11 cellular contexts compared by ENCODE assay signal in the genomic region with DNA sequence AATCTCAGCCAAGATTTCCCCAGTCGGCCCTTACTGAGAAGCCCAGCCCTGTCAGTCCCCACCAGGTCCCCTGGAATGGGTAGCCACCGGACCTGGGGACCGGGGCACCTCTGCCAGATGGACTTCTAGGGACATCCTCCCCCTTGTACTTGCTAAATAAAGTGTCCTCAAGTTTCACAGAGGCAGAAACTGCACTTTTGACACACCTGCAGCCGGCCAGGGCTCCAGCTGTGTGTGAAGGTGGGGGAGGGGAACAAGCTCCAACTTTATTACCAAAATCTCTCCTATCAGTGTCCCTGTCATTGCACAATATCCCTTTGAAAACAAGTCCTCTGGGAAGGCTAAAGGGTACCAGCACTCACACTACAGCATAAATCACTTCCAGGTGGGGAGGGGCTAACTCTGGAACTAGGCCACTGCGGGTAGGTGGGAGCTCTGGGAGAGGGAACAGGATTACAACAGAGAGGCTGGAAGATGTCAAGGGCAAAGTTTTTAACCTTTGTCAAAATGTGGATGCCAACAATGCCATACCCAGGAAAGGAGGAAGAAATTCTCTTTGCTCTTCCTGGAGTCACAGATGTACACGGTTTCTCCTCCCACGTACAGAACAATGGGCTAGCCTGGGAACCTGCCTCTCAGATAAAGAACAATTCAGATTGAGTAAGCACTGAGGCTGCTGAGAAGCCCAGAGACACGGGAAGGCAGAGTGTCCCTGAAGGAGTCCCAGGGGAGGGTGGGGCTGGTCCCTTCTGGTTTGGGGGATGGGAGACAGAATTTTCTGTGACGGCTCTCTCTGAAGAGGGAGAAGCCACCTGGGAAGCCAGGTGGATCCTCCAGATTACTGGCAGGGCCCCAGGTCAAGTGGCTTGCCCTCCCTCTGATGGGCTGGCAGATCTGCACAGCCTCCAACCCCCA. TPM values are rescaled to one million over a fixed set of nuclear protein-coding genes. Genes with fewer than 3 reads are reported as not detected.
A peak's percentile ranks its signal among the peaks of the same experiment; 100 is the strongest.
DNase-seq lines count a peak whose midpoint lies in the region; ATAC-seq and TF ChIP-seq lines count a peak whose summit lies in the region.
"Had no signal": no experiment of that assay in that cellular context is flagged by ENCODE, and none has a peak within 500 bp of the region (broad histone marks: within the 10 kb centered on the region; RNA-seq: fewer than 3 reads in every experiment).

No MANE protein-coding gene starts in this region.

- H3K27me3 ChIP-seq in trophoblast cell (ENCODE audit: insufficient read depth, low read length): peaks cover 2% of the 10 kb centered on the region
- no peaks in the 10 kb centered on the region for H3K27me3 ChIP-seq in CD4-positive, alpha-beta memory T cell (ENCODE audit: insufficient read depth, low read length)

- WGBS in trophoblast cell (ENCODE audit: extremely low coverage, insufficient coverage, insufficient read length): no CpG with 5 or more reads among the region's 9 CpGs

- no peak for TF ChIP-seq POLR2A in NB4 (IDR thresholded peaks at IDR 0.05; ENCODE audit: extremely low read depth, insufficient read length)

- BruUV-seq in MCF 10A (replicated peaks; lab: Mats Ljungman, UMichigan): no TSS peak

- no peak overlapping the region for H3K23ac ChIP-seq in trophoblast cell (ENCODE audit: low read length)

- no peak overlapping the region for H4K12ac ChIP-seq in trophoblast cell (ENCODE audit: low read depth, low read length)

- H3K4ac ChIP-seq in trophoblast cell (ENCODE audit: low read depth, low read length): no peak overlapping the region

- no peak overlapping the region for H3K9ac ChIP-seq in trophoblast cell (ENCODE audit: low read length)

- peaks cover 3 to 12% of the 10 kb centered on the region in 2 experiments for H3K36me3 ChIP-seq in trophoblast cell (ENCODE audit: control insufficient read depth in 1 of 2, insufficient read depth in 2 of 2, low read length in 2 of 2)
- no peaks in the 10 kb centered on the region for H3K36me3 ChIP-seq in CD4-positive, alpha-beta memory T cell (ENCODE audit: insufficient read depth, low read length)

- H2BK12ac ChIP-seq in trophoblast cell (ENCODE audit: low read length): peak overlapping the region; percentile 58

- H3K9me3 ChIP-seq in trophoblast cell (ENCODE audit: insufficient read depth, low read depth, low read length): peaks cover 1% of the 10 kb centered on the region
- no peaks in the 10 kb centered on the region for H3K9me3 ChIP-seq in CD4-positive, alpha-beta memory T cell (ENCODE audit: control insufficient read depth in 1 of 2, low read length in 2 of 2)

- peak overlapping the region; percentile 58 for H4K91ac ChIP-seq in trophoblast cell (ENCODE audit: low read depth, low read length)

- H3K4me1 Mint-ChIP-seq in MCF 10A (ENCODE audit: insufficient read depth, unreplicated experiment): peaks cover 72% of the 10 kb centered on the region
- H3K4me1 Mint-ChIP-seq in activated naive CD4-positive, alpha-beta T cell treated with anti-CD3 and anti-CD28 coated beads for 36 hours (ENCODE audit: low read depth): no peaks in the 10 kb centered on the region
- H3K4me1 Mint-ChIP-seq in CD4-positive, alpha-beta memory T cell: peaks cover 0 to 2% (median 0%) of the 10 kb centered on the region in 4 donors

- POLR2A ChIA-PET in MCF 10A (lab: Yijun Ruan, JAX): interaction anchor here (0.6 to 13.0 kb wide), 17 partner anchors 10 to 267 kb away, joined by 3 to 222 read pairs (median 6); a partner anchor contains a TSS
- POLR2A ChIA-PET in CD4-positive, alpha-beta memory T cell (lab: Charles Lee; ENCODE audit: partially characterized antibody): no interaction called here

- H2AFZ ChIP-seq in trophoblast cell (ENCODE audit: insufficient read depth, low read length, poor library complexity): no peak overlapping the region

- peak overlapping the region; percentile 24 for H2BK120ac ChIP-seq in trophoblast cell (ENCODE audit: insufficient read depth, low read length, poor library complexity)

- H3K4me2 ChIP-seq in trophoblast cell (ENCODE audit: low read length): no peak overlapping the region

- H3K36me3 Mint-ChIP-seq in MCF 10A (ENCODE audit: insufficient read depth, unreplicated experiment): peaks cover 16% of the 10 kb centered on the region
- H3K36me3 Mint-ChIP-seq in activated naive CD4-positive, alpha-beta T cell treated with anti-CD3 and anti-CD28 coated beads for 36 hours (ENCODE audit: low read depth): no peaks in the 10 kb centered on the region
- H3K36me3 Mint-ChIP-seq in CD4-positive, alpha-beta memory T cell: no peaks in the 10 kb centered on the region

- no peak overlapping the region for H3K27ac ChIP-seq in trophoblast cell (ENCODE audit: low read depth, low read length)
- no peak overlapping the region for H3K27ac ChIP-seq in CD4-positive, alpha-beta memory T cell (ENCODE audit: low read depth, low read length)

- H3K14ac ChIP-seq in trophoblast cell (ENCODE audit: low read length): no peak overlapping the region

- intact Hi-C loops in MCF 10A (cut with micrococcal nuclease): no loop called here
- intact Hi-C loops in activated naive CD4-positive, alpha-beta T cell treated with anti-CD3 and anti-CD28 coated beads for 36 hours (cut with micrococcal nuclease): no loop called here
- intact Hi-C loops in CD4-positive, alpha-beta memory T cell (cut with micrococcal nuclease): no loop called here

- peaks cover 18% of the 10 kb centered on the region in 2 experiments for H3K4me1 ChIP-seq in trophoblast cell (ENCODE audit: control insufficient read depth in 1 of 2, insufficient read depth in 2 of 2, low read length in 2 of 2)
- no peaks in the 10 kb centered on the region for H3K4me1 ChIP-seq in CD4-positive, alpha-beta memory T cell (ENCODE audit: insufficient read depth, low read length)

- H2BK5ac ChIP-seq in trophoblast cell (ENCODE audit: low read depth, low read length, poor library complexity): no peak overlapping the region

- ATAC-seq in GM18867 (IDR thresholded peaks at IDR 0.05; ENCODE audit: unreplicated experiment) (peak; percentile 39), HG03135 (IDR thresholded peaks at IDR 0.05; ENCODE audit: unreplicated experiment) (no peak)

- no peak overlapping the region for H4K8ac ChIP-seq in trophoblast cell (ENCODE audit: low read depth, low read length)

- H3K4me3 Mint-ChIP-seq in MCF 10A (ENCODE audit: unreplicated experiment): peak overlapping the region; percentile 59
- no peak overlapping the region for H3K4me3 Mint-ChIP-seq in activated naive CD4-positive, alpha-beta T cell treated with anti-CD3 and anti-CD28 coated beads for 36 hours
- no peak overlapping the region for H3K4me3 Mint-ChIP-seq in CD4-positive, alpha-beta memory T cell

- peak overlapping the region; percentile 52 for H3K18ac ChIP-seq in trophoblast cell (ENCODE audit: low read length)

- H3K79me2 ChIP-seq in trophoblast cell (ENCODE audit: control insufficient read depth, insufficient read depth, low read length, poor library complexity): no peaks in the 10 kb centered on the region

- CTCF ChIA-PET in MCF 10A (lab: Yijun Ruan, JAX): interaction anchor here (0.5 to 5.8 kb wide), 16 partner anchors 9 to 210 kb away, joined by 3 to 32 read pairs (median 4); a partner anchor contains a TSS
- CTCF ChIA-PET in activated naive CD4-positive, alpha-beta T cell treated with anti-CD3 and anti-CD28 coated beads for 36 hours (lab: Charles Lee): interaction anchor here (1.4 kb wide), 1 partner anchor 12 kb away, joined by 3 read pairs; no protein-coding TSS in a partner anchor
- CTCF ChIA-PET in CD4-positive, alpha-beta memory T cell (lab: Charles Lee; ENCODE audit: partially characterized antibody): no interaction called here

- peaks cover 19% of the 10 kb centered on the region for H3K79me1 ChIP-seq in trophoblast cell (ENCODE audit: low read length)

- no peak for TF ChIP-seq CTCF in NB4 (IDR thresholded peaks at IDR 0.05; ENCODE audit: low read depth, low read length)
- TF ChIP-seq CTCF in MCF 10A (IDR thresholded peaks at IDR 0.05; ENCODE audit: unreplicated experiment): no peak

- peak overlapping the region; percentile 36 for H2AK5ac ChIP-seq in trophoblast cell (ENCODE audit: low read length)

- peak; percentile 59 for DNase-seq in NB4 (ENCODE audit: low read depth)
- DNase-seq in MCF 10A (ENCODE audit: unreplicated experiment): peak; percentile 63
- DNase-seq in trophoblast cell: peak; percentile 20 to 48
- no peak for DNase-seq in activated naive CD4-positive, alpha-beta T cell treated with anti-CD3 and anti-CD28 coated beads for 36 hours
- DNase-seq in CD4-positive, alpha-beta memory T cell: no peak
- no peak for DNase-seq in activated T-cell treated with anti-CD3 and anti-CD28 coated beads for 4 hours
- DNase-seq: activated T-cell treated with anti-CD3 and anti-CD28 coated beads, Interleukin-2, amount 50 U/mL, for 1 hour; GDM1; SW 1271 had no signal

- H3K27me3 Mint-ChIP-seq in MCF 10A (ENCODE audit: insufficient read depth, unreplicated experiment): no peaks in the 10 kb centered on the region
- peaks cover 3% of the 10 kb centered on the region for H3K27me3 Mint-ChIP-seq in activated naive CD4-positive, alpha-beta T cell treated with anti-CD3 and anti-CD28 coated beads for 36 hours (ENCODE audit: low read depth)
- peaks cover 3 to 12% of the 10 kb centered on the region in 2 donors for H3K27me3 Mint-ChIP-seq in CD4-positive, alpha-beta memory T cell

- no peaks in the 10 kb centered on the region for H3K9me3 Mint-ChIP-seq in MCF 10A (ENCODE audit: unreplicated experiment)
- no peaks in the 10 kb centered on the region for H3K9me3 Mint-ChIP-seq in activated naive CD4-positive, alpha-beta T cell treated with anti-CD3 and anti-CD28 coated beads for 36 hours
- peaks cover 0 to 2% (median 0%) of the 10 kb centered on the region in 8 donors for H3K9me3 Mint-ChIP-seq in CD4-positive, alpha-beta memory T cell

- no peak overlapping the region for H3K4me3 ChIP-seq in NB4 (ENCODE audit: low read depth, low read length)
- no peak overlapping the region for H3K4me3 ChIP-seq in trophoblast cell (ENCODE audit: low read depth, low read length)
- no peak overlapping the region for H3K4me3 ChIP-seq in CD4-positive, alpha-beta memory T cell (ENCODE audit: low read length in 2 of 2)

- H3K27ac Mint-ChIP-seq in MCF 10A (ENCODE audit: low read depth, unreplicated experiment): peak overlapping the region; percentile 88
- H3K27ac Mint-ChIP-seq in activated naive CD4-positive, alpha-beta T cell treated with anti-CD3 and anti-CD28 coated beads for 36 hours: no peak overlapping the region
- H3K27ac Mint-ChIP-seq in CD4-positive, alpha-beta memory T cell: no peak overlapping the region

RNA-seq across cellular contexts. Expression of a gene that starts 11.0 kb away (rescaled TPM):
- total RNA-seq in MCF 10A (2022): 214 and 232 TPM in 2 replicates
- polyA plus RNA-seq in trophoblast cell (2013): 402 and 444 TPM in 2 replicates
- under 1 TPM; 0.67 TPM for total RNA-seq in activated naive CD4-positive, alpha-beta T cell treated with anti-CD3 and anti-CD28 coated beads for 36 hours
- under 1 TPM in 1 of 2 experiments, not detected in 1; 0.09 TPM for total RNA-seq in CD4-positive, alpha-beta memory T cell
- polyA plus RNA-seq in CD4-positive, alpha-beta memory T cell: not detected

Comparison
In these comparisons a context has a peak if more than half of its experiments do, and no peak if none do; other contexts are left out.
1. DNase-seq: peak in NB4 (single experiment), MCF 10A (single experiment) and trophoblast cell (2 of 2); none in activated naive CD4-positive, alpha-beta T cell treated with anti-CD3 and anti-CD28 coated beads for 36 hours (single experiment), CD4-positive, alpha-beta memory T cell (0 of 5) and activated T-cell treated with anti-CD3 and anti-CD28 coated beads for 4 hours (single experiment).
2. RNA of a gene that starts 11.0 kb away (total RNA-seq): 214 to 232 TPM in MCF 10A; 0.67 TPM in activated naive CD4-positive, alpha-beta T cell treated with anti-CD3 and anti-CD28 coated beads for 36 hours and 0.09 TPM in CD4-positive, alpha-beta memory T cell; every median in the first group is over 100 times any median in the second.